Comparison of ENCODE assay signal across 16 cellular contexts in the genomic region with DNA sequence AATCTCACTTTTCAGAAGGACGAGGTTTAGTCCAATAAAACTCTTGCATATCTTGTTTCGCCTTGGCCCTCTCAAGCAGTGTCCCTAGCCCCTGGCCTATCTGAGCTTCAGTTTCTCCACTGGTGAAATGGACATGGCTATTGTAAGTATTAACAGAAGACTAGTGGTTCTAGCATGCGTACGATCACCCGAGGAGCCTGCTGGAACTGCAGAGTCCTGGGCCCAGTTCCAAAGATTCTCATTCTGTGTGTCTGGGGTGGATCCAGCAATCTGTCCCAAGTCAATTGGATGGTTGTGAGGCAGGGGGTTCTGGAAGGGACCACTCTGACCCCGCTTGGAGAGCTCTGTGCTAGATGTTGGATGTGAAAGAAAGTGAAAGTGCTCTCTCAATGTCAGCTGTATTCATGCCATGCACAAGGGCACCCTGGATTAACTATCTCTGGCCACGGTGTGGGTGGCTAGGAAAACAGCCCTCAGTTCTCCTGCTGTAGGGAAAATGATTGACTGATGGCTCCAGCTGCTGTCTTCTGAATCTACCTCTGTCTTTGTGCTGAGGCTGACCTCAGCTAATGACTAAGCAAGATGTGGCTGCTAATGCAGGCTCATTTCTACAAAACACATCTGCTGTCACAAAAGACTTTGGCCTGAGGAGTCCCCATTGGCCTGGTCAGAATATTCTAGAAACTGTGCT. TPM values are rescaled to one million over a fixed set of nuclear protein-coding genes. Genes with fewer than 3 reads are reported as not detected.
DNase-seq lines count a peak whose midpoint lies in the region; ATAC-seq and TF ChIP-seq lines count a peak whose summit lies in the region.
"Had no signal": no experiment of that assay in that cellular context is flagged by ENCODE, and none has a peak within 500 bp of the region (broad histone marks: within the 10 kb centered on the region; RNA-seq: fewer than 3 reads in every experiment).

No MANE protein-coding gene starts in this region.

- H3K79me2 ChIP-seq in OCI-LY3 (ENCODE audit: low read length) (peaks cover 15% of the 10 kb centered on the region), parathyroid adenoma (no peaks in the 10 kb centered on the region)

- peaks cover 7% of the 10 kb centered on the region for H3K36me3 ChIP-seq in OCI-LY3 (replicated peaks; ENCODE audit: low read depth, low read length)
- no peaks in the 10 kb centered on the region for H3K36me3 ChIP-seq in parathyroid adenoma (ENCODE audit: control insufficient read depth, insufficient read depth, low read length)

- no peaks in the 10 kb centered on the region for H4K20me1 ChIP-seq in OCI-LY3 (ENCODE audit: insufficient read depth, low read length)

- DNase-seq in Ammon's horn (ENCODE audit: low spot score) (peak; percentile 10), fibroblast of the aortic adventitia (ENCODE audit: low read depth) (no peak), HuH-7.5 (ENCODE audit: low spot score) (no peak)
- no peak for DNase-seq in activated effector memory CD4-positive, alpha-beta T cell treated with anti-CD3 and anti-CD28 coated beads, Interleukin-2, amount 50 U/mL, for 16 hours
- DNase-seq: activated CD4-positive, alpha-beta T cell treated with anti-CD3 and anti-CD28 coated beads, Interleukin-2, amount 10 ng/mL, durations not matched to agents 7 days and 5 days; activated gamma-delta T cell treated with Interleukin-2 at 50 U/mL for 16 hours; cortex of kidney; GOT3; naive thymus-derived CD4-positive, alpha-beta T cell; NCI-H446 treated with DMSO at 0.1 percent for 48 hours; stimulated activated naive CD8-positive, alpha-beta T cell treated with anti-CD3 and anti-CD28 coated beads, Interleukin-15, Interleukin-2, amounts not matched to agents 100 U/mL and 50 U/mL, for 24 hours had no signal

- H3K27me3 ChIP-seq in OCI-LY3 (ENCODE audit: low read depth, low read length): no peaks in the 10 kb centered on the region
- no peaks in the 10 kb centered on the region for H3K27me3 ChIP-seq in parathyroid adenoma (ENCODE audit: control insufficient read depth, insufficient read depth, low read length)

- H3K4me2 ChIP-seq in OCI-LY3 (ENCODE audit: low read length) (peak overlapping the region; percentile 31), parathyroid adenoma (ENCODE audit: low read length) (no peak overlapping the region)

- H3K4me3 ChIP-seq in OCI-LY3 (ENCODE audit: low read length): no peak overlapping the region
- H3K4me3 ChIP-seq in fibroblast of the aortic adventitia (ENCODE audit: low read depth, low read length): peak overlapping the region; percentile 19
- H3K4me3 ChIP-seq in parathyroid adenoma (ENCODE audit: low read depth, low read length): no peak overlapping the region

- H2AFZ ChIP-seq in OCI-LY3 (ENCODE audit: low read depth, low read length): peak overlapping the region; percentile 32; the same call in 1 of the 2 replicates
- peak overlapping the region; percentile 82 for H2AFZ ChIP-seq in parathyroid adenoma

- H3K4me1 ChIP-seq in OCI-LY3 (ENCODE audit: low read length) (peaks cover 75% of the 10 kb centered on the region), parathyroid adenoma (peaks cover 23% of the 10 kb centered on the region)

- TF ChIP-seq CTCF in OCI-LY3 (IDR thresholded peaks at IDR 0.05; ENCODE audit: low read depth, low read length): no peak
- TF ChIP-seq CTCF in fibroblast of the aortic adventitia (IDR thresholded peaks at IDR 0.05; ENCODE audit: insufficient read depth, low read length): no peak
- no peak for TF ChIP-seq CTCF in parathyroid adenoma (IDR thresholded peaks at IDR 0.05)

- H3K9me3 ChIP-seq in OCI-LY3 (ENCODE audit: insufficient read depth, low read length) (no peaks in the 10 kb centered on the region), parathyroid adenoma (ENCODE audit: control insufficient read depth, low read length) (no peaks in the 10 kb centered on the region)

- no peak for ATAC-seq in GM18517 (IDR thresholded peaks at IDR 0.05; ENCODE audit: unreplicated experiment)
- no peak for ATAC-seq in HG02970 (IDR thresholded peaks at IDR 0.05; ENCODE audit: low FRiP score, unreplicated experiment)
- ATAC-seq: naive thymus-derived CD4-positive, alpha-beta T cell; stimulated activated naive CD8-positive, alpha-beta T cell treated with anti-CD3 and anti-CD28 coated beads, Interleukin-15, Interleukin-2, amounts not matched to agents 100 U/mL and 50 U/mL, for 24 hours had no signal

- H3K27ac ChIP-seq in OCI-LY3 (ENCODE audit: low read length): peak overlapping the region; percentile 96
- H3K27ac ChIP-seq in parathyroid adenoma: no peak overlapping the region

- H3K9ac ChIP-seq in OCI-LY3 (ENCODE audit: low read length): peak overlapping the region; percentile 11; the same call in 1 of the 2 replicates
- H3K9ac ChIP-seq in parathyroid adenoma: no peak overlapping the region

RNA-seq across cellular contexts. Expression of gene PLA1A, which starts 1.9 kb away (rescaled TPM):
- 1.1 TPM in 1 of 2 replicates, not detected in the other for total RNA-seq in fibroblast of the aortic adventitia (ENCODE audit: low replicate concordance)
- total RNA-seq: activated CD4-positive, alpha-beta T cell treated with anti-CD3 and anti-CD28 coated beads, Interleukin-2, amount 10 ng/mL, durations not matched to agents 7 days and 5 days had no signal

RNA-seq across cellular contexts. Expression of gene ADPRH, which starts 16.5 kb away (rescaled TPM):
- 3.8 and 4.1 TPM in 2 replicates for total RNA-seq in fibroblast of the aortic adventitia (ENCODE audit: low replicate concordance)

RNA-seq across cellular contexts. Expression of gene CD80, which starts 36.4 kb away (rescaled TPM):
- not detected in 2 replicates for total RNA-seq in fibroblast of the aortic adventitia (ENCODE audit: low replicate concordance)
- total RNA-seq: SK-MEL-5 had no signal
